Comparison of ENCODE assay signal across 1 cellular context in genomic region chr14:34460841-34461240, GRCh38.
TF ChIP-seq lines count a peak whose summit lies in the region.

No MANE protein-coding gene starts in this region.

TF ChIP-seq in GM12878, 131 proteins besides CTCF, POLR2A, EP300 and RAD21 (continued from another document):
- TF ChIP-seq SKIL (IDR thresholded peaks at IDR 0.05; ENCODE audit: low read depth, poor library complexity, severe bottlenecking) (no peak), MAX (IDR thresholded peaks at IDR 0.05; ENCODE audit: low read depth, low read length) (no peak), CHD1 (IDR thresholded peaks at IDR 0.05; ENCODE audit: low read depth, low read length) (no peak), CEBPZ (IDR thresholded peaks at IDR 0.05; ENCODE audit: low read depth, low read length) (no peak), FOXM1 (IDR thresholded peaks at IDR 0.05; ENCODE audit: low read depth, low read length) (no peak), BCLAF1 (IDR thresholded peaks at IDR 0.05) (no peak), HDGF (IDR thresholded peaks at IDR 0.05) (no peak)
